Comparison of ENCODE assay signal across 10 cellular contexts in genomic region chr14:100069161-100069800, GRCh38. TPM values are rescaled to one million over a fixed set of nuclear protein-coding genes. Genes with fewer than 3 reads are reported as not detected.
A peak's percentile ranks its signal among the peaks of the same experiment; 100 is the strongest.
DNase-seq lines count a peak whose midpoint lies in the region; ATAC-seq and TF ChIP-seq lines count a peak whose summit lies in the region.
"Had no signal": no experiment of that assay in that cellular context is flagged by ENCODE, and none has a peak within 500 bp of the region (broad histone marks: within the 10 kb centered on the region; RNA-seq: fewer than 3 reads in every experiment).

No MANE protein-coding gene starts in this region.

- peak overlapping the region in 1 of 2 donors; percentile 4 for H3K9ac ChIP-seq in colonic mucosa (ENCODE audit: low read depth in 2 of 2, low read length in 2 of 2)

- H3K4me3 ChIP-seq in GM12875 (ENCODE audit: low read depth, low read length) (peak overlapping the region; percentile 74), colonic mucosa (peak overlapping the region; percentile 17)
- H3K4me3 ChIP-seq: pancreas had no signal

- H3K4me1 Mint-ChIP-seq in glutamatergic neuron (ENCODE audit: low read depth, unreplicated experiment) = peaks cover 30% of the 10 kb centered on the region

- DNase-seq in NCI-H526 treated with DMSO at 0.1 percent for 48 hours (lab: John Stamatoyannopoulos, UW) (peak; percentile 37), colonic mucosa (no peak), glutamatergic neuron (no peak), D341Med (ENCODE audit: low spot score) (no peak), NCI-H2029 (lab: John Stamatoyannopoulos, UW) (no peak)
- peak; percentile 13 for DNase-seq in stimulated activated naive CD8-positive, alpha-beta T cell treated with anti-CD3 and anti-CD28 coated beads, Interleukin-15, Interleukin-2, amounts not matched to agents 100 U/mL and 50 U/mL, for 24 hours
- DNase-seq: H7, NCI-H1092 treated with DMSO at 0.1 percent for 48 hours, pancreas had no signal

- H3K27ac ChIP-seq in colonic mucosa = peak overlapping the region; percentile 25
- H3K27ac ChIP-seq: pancreas had no signal

- H3K36me3 Mint-ChIP-seq in glutamatergic neuron (ENCODE audit: unreplicated experiment) = no peaks in the 10 kb centered on the region

- no peak overlapping the region for H3K4me3 Mint-ChIP-seq in glutamatergic neuron (ENCODE audit: unreplicated experiment)

- H3K36me3 ChIP-seq in colonic mucosa = no peaks in the 10 kb centered on the region
- H3K36me3 ChIP-seq: pancreas had no signal

- H3K27me3 ChIP-seq in colonic mucosa = no peaks in the 10 kb centered on the region
- H3K27me3 ChIP-seq: pancreas had no signal

- intact Hi-C loops in colonic mucosa (cut with DNase I) = no loop called here

- TF ChIP-seq CTCF in GM12875 (IDR thresholded peaks at IDR 0.05; ENCODE audit: borderline replicate concordance, insufficient read depth, low read depth, low read length) (no peak), colonic mucosa (IDR thresholded peaks at IDR 0.05) (no peak), glutamatergic neuron (IDR thresholded peaks at IDR 0.05; ENCODE audit: partially characterized antibody, unreplicated experiment) (no peak)

- ATAC-seq in stimulated activated naive CD8-positive, alpha-beta T cell treated with anti-CD3 and anti-CD28 coated beads, Interleukin-15, Interleukin-2, amounts not matched to agents 100 U/mL and 50 U/mL, for 24 hours = no peak

- no peaks in the 10 kb centered on the region for H3K9me3 ChIP-seq in colonic mucosa
- H3K9me3 ChIP-seq: pancreas had no signal

- H3K4me1 ChIP-seq in colonic mucosa = no peaks in the 10 kb centered on the region
- H3K4me1 ChIP-seq: pancreas had no signal

- no peaks in the 10 kb centered on the region for H3K27me3 Mint-ChIP-seq in glutamatergic neuron (ENCODE audit: unreplicated experiment)

- H3K27ac Mint-ChIP-seq in glutamatergic neuron (ENCODE audit: unreplicated experiment) = no peak overlapping the region

- peaks cover 1% of the 10 kb centered on the region for H3K9me3 Mint-ChIP-seq in glutamatergic neuron (ENCODE audit: unreplicated experiment)

RNA-seq across cellular contexts. Expression of gene EVL, which starts 4.1 kb away (rescaled TPM):
- total RNA-seq in colonic mucosa (10 to 100 TPM; 13.7 to 15.4 TPM), glutamatergic neuron (ENCODE audit: unreplicated experiment) (381 TPM)

Comparison
In these comparisons a context has a peak if more than half of its experiments do, and no peak if none do; other contexts are left out.
1. DNase-seq: peak in NCI-H526 treated with DMSO at 0.1 percent for 48 hours (single experiment) and stimulated activated naive CD8-positive, alpha-beta T cell treated with anti-CD3 and anti-CD28 coated beads, Interleukin-15, Interleukin-2, amounts not matched to agents 100 U/mL and 50 U/mL, for 24 hours (single experiment); none in colonic mucosa (single experiment), glutamatergic neuron (single experiment), D341Med (single experiment) and NCI-H2029 (single experiment).
2. RNA of gene EVL, which starts 4.1 kb away (total RNA-seq): 381 TPM in glutamatergic neuron (single experiment); 13.7 to 15.4 TPM in colonic mucosa; every median in the first group is over 10 times any median in the second.